In genomic region chr4:125352521-125352920, GRCh38 we compare ENCODE assay signal across 1 cellular context.
TF ChIP-seq lines count a peak whose summit lies in the region.

No MANE protein-coding gene starts in this region.

TF ChIP-seq in IMR-90, 13 proteins besides CTCF, POLR2A, EP300 and RAD21 (continued from another document):
- no peak for TF ChIP-seq RFX5 (IDR thresholded peaks at IDR 0.05; ENCODE audit: low read depth, low read length)
